21 cellular contexts compared by ENCODE assay signal in the genomic region with DNA sequence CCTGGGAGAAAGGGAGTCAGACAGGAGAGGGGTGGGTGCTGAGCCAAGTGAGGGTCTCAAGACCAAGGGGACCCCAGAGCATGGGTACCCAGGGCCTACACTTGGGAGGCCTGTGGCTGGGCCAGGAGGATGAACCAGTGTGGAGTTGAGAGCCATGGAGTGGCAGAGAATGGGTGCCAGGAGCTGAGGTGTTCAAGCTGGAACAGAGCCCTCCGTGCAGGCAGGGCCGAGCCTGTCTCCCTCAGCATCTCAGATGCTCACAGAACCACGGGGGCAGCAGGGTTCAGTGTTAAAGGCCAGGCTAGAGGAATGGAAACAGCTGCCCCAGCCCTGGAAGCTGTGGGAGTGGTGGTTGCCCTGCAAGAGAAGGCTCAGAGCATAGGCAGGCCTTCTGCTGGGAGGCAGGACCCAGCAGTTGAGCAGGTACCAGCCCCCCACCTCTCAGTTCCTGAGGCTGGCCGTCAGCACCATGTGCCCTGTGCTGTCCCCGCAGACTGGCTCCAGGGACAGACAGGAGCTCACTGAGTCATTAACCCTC. TPM values are rescaled to one million over a fixed set of nuclear protein-coding genes. Genes with fewer than 3 reads are reported as not detected.
"Had no signal": no experiment of that assay in that cellular context is flagged by ENCODE, and none has a peak within 500 bp of the region (broad histone marks: within the 10 kb centered on the region; RNA-seq: fewer than 3 reads in every experiment).

No MANE protein-coding gene starts in this region.

- H3K27ac Mint-ChIP-seq: activated CD4-positive, alpha-beta memory T cell treated with anti-CD3 and anti-CD28 coated beads for 36 hours; activated CD4-positive, alpha-beta T cell treated with anti-CD3 and anti-CD28 coated beads for 36 hours; activated CD8-positive, alpha-beta memory T cell treated with anti-CD3 and anti-CD28 coated beads, Interleukin-2, amount 10 ng/mL, durations not matched to agents 7 days and 5 days; activated naive CD4-positive, alpha-beta T cell treated with anti-CD3 and anti-CD28 coated beads, Interleukin-2, amount 50 U/mL, for 24 hours; T-helper 1 cell treated with Interleukin-12 subunit alpha and Interleukin-12 subunit beta and Interleukin-4 antibody, amounts not matched to agents 30 μg/mL and 1 μg/mL, for 36 hours had no signal

- H3K27me3 Mint-ChIP-seq: activated CD4-positive, alpha-beta memory T cell treated with anti-CD3 and anti-CD28 coated beads for 36 hours; activated CD4-positive, alpha-beta T cell treated with anti-CD3 and anti-CD28 coated beads for 36 hours; activated CD8-positive, alpha-beta memory T cell treated with anti-CD3 and anti-CD28 coated beads, Interleukin-2, amount 10 ng/mL, durations not matched to agents 7 days and 5 days; activated naive CD4-positive, alpha-beta T cell treated with anti-CD3 and anti-CD28 coated beads, Interleukin-2, amount 50 U/mL, for 24 hours; naive B cell had no signal

- H3K79me2 ChIP-seq: parathyroid adenoma had no signal

- H3K9me3 Mint-ChIP-seq: activated CD4-positive, alpha-beta memory T cell treated with anti-CD3 and anti-CD28 coated beads for 36 hours; activated naive CD4-positive, alpha-beta T cell treated with anti-CD3 and anti-CD28 coated beads, Interleukin-2, amount 50 U/mL, for 24 hours; endodermal cell; naive B cell; T-helper 1 cell treated with Interleukin-12 subunit alpha and Interleukin-12 subunit beta and Interleukin-4 antibody, amounts not matched to agents 30 μg/mL and 1 μg/mL, for 36 hours had no signal

- H3K4me3 Mint-ChIP-seq: activated CD4-positive, alpha-beta memory T cell treated with anti-CD3 and anti-CD28 coated beads for 36 hours; activated CD4-positive, alpha-beta T cell treated with anti-CD3 and anti-CD28 coated beads for 36 hours; activated CD8-positive, alpha-beta memory T cell treated with anti-CD3 and anti-CD28 coated beads, Interleukin-2, amount 10 ng/mL, durations not matched to agents 7 days and 5 days; activated naive CD4-positive, alpha-beta T cell treated with anti-CD3 and anti-CD28 coated beads, Interleukin-2, amount 50 U/mL, for 24 hours; endodermal cell; naive B cell; T-helper 1 cell treated with Interleukin-12 subunit alpha and Interleukin-12 subunit beta and Interleukin-4 antibody, amounts not matched to agents 30 μg/mL and 1 μg/mL, for 36 hours had no signal

- H3K9ac ChIP-seq: parathyroid adenoma had no signal

- H3K4me1 Mint-ChIP-seq: activated CD4-positive, alpha-beta T cell treated with anti-CD3 and anti-CD28 coated beads for 36 hours; activated CD8-positive, alpha-beta memory T cell treated with anti-CD3 and anti-CD28 coated beads, Interleukin-2, amount 10 ng/mL, durations not matched to agents 7 days and 5 days; activated naive CD4-positive, alpha-beta T cell treated with anti-CD3 and anti-CD28 coated beads, Interleukin-2, amount 50 U/mL, for 24 hours; endodermal cell had no signal

- H3K4me3 ChIP-seq: gastrocnemius medialis, heart right ventricle, lower lobe of right lung, tibial artery, uterus had no signal

- H3K36me3 Mint-ChIP-seq: activated CD4-positive, alpha-beta memory T cell treated with anti-CD3 and anti-CD28 coated beads for 36 hours; activated CD8-positive, alpha-beta memory T cell treated with anti-CD3 and anti-CD28 coated beads, Interleukin-2, amount 10 ng/mL, durations not matched to agents 7 days and 5 days; activated naive CD4-positive, alpha-beta T cell treated with anti-CD3 and anti-CD28 coated beads, Interleukin-2, amount 50 U/mL, for 24 hours; naive B cell had no signal

- H3K36me3 ChIP-seq: gastrocnemius medialis, heart right ventricle, lower lobe of right lung, neutrophil, tibial artery, uterus had no signal

- ATAC-seq: activated CD4-positive, alpha-beta T cell treated with anti-CD3 and anti-CD28 coated beads for 36 hours; activated CD8-positive, alpha-beta memory T cell treated with anti-CD3 and anti-CD28 coated beads, Interleukin-2, amount 10 ng/mL, durations not matched to agents 7 days and 5 days; gastrocnemius medialis; heart right ventricle; left cardiac atrium; lower lobe of right lung had no signal

- H3K9me3 ChIP-seq: gastrocnemius medialis, heart right ventricle, lower lobe of right lung, neutrophil, tibial artery, uterus had no signal

- H2AFZ ChIP-seq: parathyroid adenoma had no signal

- H3K4me1 ChIP-seq: gastrocnemius medialis, lower lobe of right lung, parathyroid adenoma, tibial artery, uterus had no signal

- H3K27ac ChIP-seq: gastrocnemius medialis, heart right ventricle, lower lobe of right lung, neutrophil, parathyroid adenoma, tibial artery, uterus had no signal

- DNase-seq: activated CD4-positive, alpha-beta memory T cell treated with anti-CD3 and anti-CD28 coated beads for 36 hours; activated CD4-positive, alpha-beta T cell treated with anti-CD3 and anti-CD28 coated beads for 36 hours; activated CD8-positive, alpha-beta memory T cell treated with anti-CD3 and anti-CD28 coated beads, Interleukin-2, amount 10 ng/mL, durations not matched to agents 7 days and 5 days; activated effector memory CD4-positive, alpha-beta T cell treated with Interleukin-2 at 50 U/mL for 16 hours; activated T-cell treated with anti-CD3 and anti-CD28 coated beads, Interleukin-2, amount 50 U/mL, for 1 hour; anterior cingulate cortex; cerebellar nuclear complex; endodermal cell; gastrocnemius medialis; heart right ventricle; left cardiac atrium; lower lobe of right lung; naive B cell; stimulated activated CD4-positive, alpha-beta T cell treated with anti-CD3 and anti-CD28 coated beads, Interleukin-12 subunit alpha, Interleukin-12 subunit beta, amount 100 ng/mL, for 4 hours; stimulated activated CD4-positive, alpha-beta T cell treated with anti-CD3 and anti-CD28 coated beads, Interleukin-2, amount 100 ng/mL, for 24 hours; tibial artery; uterus had no signal

- H3K27me3 ChIP-seq: gastrocnemius medialis, heart right ventricle, neutrophil, tibial artery, uterus had no signal

RNA-seq across cellular contexts. Expression of gene RSPH14, which starts 32.3 kb away (rescaled TPM):
- total RNA-seq: activated CD8-positive, alpha-beta memory T cell treated with anti-CD3 and anti-CD28 coated beads, Interleukin-2, amount 10 ng/mL, durations not matched to agents 7 days and 5 days; gastrocnemius medialis; left cardiac atrium had no signal
